In genomic region chr1:233336554-233337442, GRCh38 we compare ENCODE assay signal across 13 cellular contexts. TPM values are rescaled to one million over a fixed set of nuclear protein-coding genes. Genes with fewer than 3 reads are reported as not detected.
DNase-seq lines count a peak whose midpoint lies in the region; ATAC-seq, FAIRE-seq and TF ChIP-seq lines count a peak whose summit lies in the region.
"Had no signal": no experiment of that assay in that cellular context is flagged by ENCODE, and none has a peak within 500 bp of the region (broad histone marks: within the 10 kb centered on the region; RNA-seq: fewer than 3 reads in every experiment).

No MANE protein-coding gene starts in this region.

- no peak overlapping the region for H3K4ac ChIP-seq in H1 (replicated peaks; ENCODE audit: insufficient read length, low read depth, low read length)

- no peak overlapping the region for H4K5ac ChIP-seq in H1 (ENCODE audit: insufficient read length, low read depth, low read length)

- TF ChIP-seq RAD21 in H1 (IDR thresholded peaks at IDR 0.05 in 1 of 2, conservative IDR thresholded peaks at IDR 0.05 in 1 of 2; ENCODE audit: low read depth in 2 of 2, low read length in 2 of 2) = no peak

- no peak overlapping the region for H2BK15ac ChIP-seq in H1 (ENCODE audit: low read length)

- H3K9me3 ChIP-seq in H1 (ENCODE audit: insufficient read depth in 2 of 2, low read depth in 1 of 2, low read length in 1 of 2) = no peaks in the 10 kb centered on the region
- H3K9me3 ChIP-seq: BLaER1 had no signal

- DNase-seq in NCI-H1694 treated with DMSO at 0.1 percent for 48 hours (lab: John Stamatoyannopoulos, UW) (peak; percentile 9), NCI-H1694 (lab: John Stamatoyannopoulos, UW) (no peak), NCI-H69 (lab: John Stamatoyannopoulos, UW) (peak; percentile 54), H1 (ENCODE audit: low read depth in 1 of 2, low spot score in 2 of 2) (no peak)
- DNase-seq: AML-193; CD8-positive, alpha-beta memory T cell; DMS 273 treated with DMSO at 0.1 percent for 48 hours; HCEC 1CT had no signal

- H3K79me1 ChIP-seq in H1 (ENCODE audit: low read depth, low read length) = peaks cover 7% of the 10 kb centered on the region

- peaks cover 0 to 10% (median 5%) of the 10 kb centered on the region in 4 experiments; a peak in 5 of 7 replicates for H3K4me1 ChIP-seq in H1 (replicated peaks in 1 of 4; ENCODE audit: control insufficient read depth in 3 of 4, insufficient read depth in 4 of 4, low read length in 3 of 4)

- H3K56ac ChIP-seq in H1 (replicated peaks; ENCODE audit: insufficient read length, low read depth, low read length) = no peak overlapping the region

- no peak for TF ChIP-seq POLR2A in H1 (IDR thresholded peaks at IDR 0.05; ENCODE audit: control extremely low read depth in 1 of 2, low read depth in 2 of 2, low read length in 2 of 2)

- H3K27me3 ChIP-seq in H1 (replicated peaks in 1 of 4; ENCODE audit: control insufficient read depth in 3 of 4, extremely low read depth in 1 of 4, insufficient read depth in 3 of 4, low read length in 3 of 4) = no peaks in the 10 kb centered on the region
- H3K27me3 ChIP-seq: BLaER1 had no signal

- H4K91ac ChIP-seq in H1 (replicated peaks; ENCODE audit: insufficient read length, low read length) = no peak overlapping the region

- H3K9ac ChIP-seq in H1 (replicated peaks in 1 of 4; ENCODE audit: extremely low read depth in 1 of 4, low read depth in 3 of 4, low read length in 3 of 4) = no peak overlapping the region
- H3K9ac ChIP-seq: BLaER1 had no signal

- TF ChIP-seq CTCF in H1 (IDR thresholded peaks at IDR 0.05; ENCODE audit: control extremely low read depth in 1 of 3, insufficient read depth in 1 of 3, low read depth in 1 of 3, low read length in 3 of 3) = no peak

- no peak overlapping the region for H2AK5ac ChIP-seq in H1 (ENCODE audit: low read depth, low read length)

- H2BK12ac ChIP-seq in H1 (ENCODE audit: low read depth, low read length) = no peak overlapping the region

- ATAC-seq in GM18502 (IDR thresholded peaks at IDR 0.05; ENCODE audit: poor library complexity, unreplicated experiment) (no peak), GM21786 (IDR thresholded peaks at IDR 0.05; ENCODE audit: unreplicated experiment) (no peak), GM18870 (IDR thresholded peaks at IDR 0.05; ENCODE audit: unreplicated experiment) (no peak)

- no peak overlapping the region for H3K27ac ChIP-seq in H1 (ENCODE audit: low read depth, low read length)
- H3K27ac ChIP-seq: 22Rv1, BLaER1 had no signal

- H3K23me2 ChIP-seq in H1 (ENCODE audit: low read depth, low read length) = no peaks in the 10 kb centered on the region; the same call in 1 of the 2 replicates

- no peak overlapping the region for H2AFZ ChIP-seq in H1 (ENCODE audit: low read length)

- H3K4me3 ChIP-seq in H1 (ENCODE audit: extremely low read depth in 1 of 4, insufficient read depth in 2 of 4, low read depth in 3 of 4, low read length in 4 of 4) = no peak overlapping the region
- H3K4me3 ChIP-seq: BLaER1 had no signal

- H3K23ac ChIP-seq in H1 (ENCODE audit: insufficient read length) = no peak overlapping the region

- H3K4me2 ChIP-seq in H1 (ENCODE audit: insufficient read depth in 1 of 2, low read depth in 2 of 2, low read length in 2 of 2) = no peak overlapping the region
- H3K4me2 ChIP-seq: BLaER1 had no signal

- no peak overlapping the region for H2BK120ac ChIP-seq in H1 (replicated peaks; ENCODE audit: low read depth, low read length)

- TF ChIP-seq EP300 in H1 (IDR thresholded peaks at IDR 0.05; ENCODE audit: borderline replicate concordance in 1 of 2, low read depth in 2 of 2, low read length in 2 of 2) = no peak

- no peak overlapping the region for H4K8ac ChIP-seq in H1 (ENCODE audit: extremely low read depth, insufficient read depth, low read length)

- H3K36me3 ChIP-seq in H1 (ENCODE audit: control insufficient read depth in 2 of 4, insufficient read depth in 4 of 4, low read length in 3 of 4) = no peaks in the 10 kb centered on the region
- H3K36me3 ChIP-seq: BLaER1 had no signal

- peaks cover 0 to 82% of the 10 kb centered on the region in 2 experiments; a peak in 2 of 4 replicates for H3K79me2 ChIP-seq in H1 (ENCODE audit: control insufficient read depth in 1 of 2, insufficient read depth in 2 of 2, low read length in 2 of 2)

- no peaks in the 10 kb centered on the region for H4K20me1 ChIP-seq in H1 (replicated peaks in 1 of 2; ENCODE audit: control insufficient read depth in 1 of 2, insufficient read depth in 2 of 2, low read length in 2 of 2)
- H4K20me1 ChIP-seq: BLaER1 had no signal

- POLR2A ChIA-PET in H1 (lab: Charles Lee; ENCODE audit: partially characterized antibody) = no interaction called here

- H3K18ac ChIP-seq in H1 (ENCODE audit: extremely low read depth, low read length) = no peak overlapping the region

- H2BK5ac ChIP-seq in H1 (ENCODE audit: low read depth, low read length) = no peak overlapping the region

- CTCF ChIA-PET in H1 (lab: Charles Lee; ENCODE audit: partially characterized antibody) = interaction anchor here (2.3 kb wide), 1 partner anchor 9 kb away, joined by 6 read pairs; no protein-coding TSS in a partner anchor

- 88% methylated on average over 5 of the region's 5 CpGs; no CpG with 5 or more reads in 1 of the 2 experiments for WGBS in H1 (ENCODE audit: extremely low coverage in 1 of 2, insufficient coverage in 1 of 2, insufficient read length in 1 of 2, insufficient replicate concordance in 2 of 2, low coverage in 1 of 2, low lambda C conversion rate in 2 of 2, missing lambda C conversion rate in 1 of 2), 2 experiments

- no peak overlapping the region for H3K14ac ChIP-seq in H1 (ENCODE audit: insufficient read length)

- FAIRE-seq in H1 (lab: Jason Lieb, UNC) = no peak

- no peak overlapping the region for H2BK20ac ChIP-seq in H1 (ENCODE audit: low read length)

TF ChIP-seq in H1, 55 proteins besides CTCF, POLR2A, EP300 and RAD21:
- TF ChIP-seq CHD1 (IDR thresholded peaks at IDR 0.05; ENCODE audit: low read depth, low read length) = no peak
- peak; percentile 21 for TF ChIP-seq TAF7 (optimal IDR thresholded peaks at IDR 0.05; ENCODE audit: borderline replicate concordance, low read depth, low read length)

RNA-seq across cellular contexts. Expression of gene MAP3K21, which starts 9.3 kb away (rescaled TPM):
- 21.3 and 21.8 TPM in 2 replicates for total RNA-seq in H1 (2021; fragmentation: NEBNext Ultra II Directional; extraction: Animal tissue kit (Norgen Biotek cat#: 25700))
- polyA plus RNA-seq in H1 (2011; rRNA removed) = 15.9 and 21.2 TPM in 2 replicates
- 17.9 TPM for polyA plus RNA-seq in H1 (2011; cell fraction: cytosol; rRNA removed)
- polyA plus RNA-seq in H1 (2011; cell fraction: nucleus; rRNA removed) = 22.2 TPM
- polyA plus RNA-seq in H1 (2012, experiment 1 of 2) = 7.9 to 12.9 TPM (median 10.6 TPM) in 4 replicates
- 1.2 TPM for polyA plus RNA-seq in H1 (2012, experiment 2 of 2)
- 14.3 TPM for polyA plus RNA-seq in H1 (2013, experiment 1 of 2)
- polyA plus RNA-seq in H1 (2013, experiment 2 of 2) = 14.5 TPM
- polyA minus RNA-seq in H1 (2011; rRNA and poly(A)+ RNA removed) = 35.7 and 37.4 TPM in 2 replicates
- polyA minus RNA-seq in H1 (2011; cell fraction: cytosol; rRNA and poly(A)+ RNA removed) = 16.2 TPM
- 25.9 TPM for polyA minus RNA-seq in H1 (2011; cell fraction: nucleus; rRNA and poly(A)+ RNA removed)

RNA-seq across cellular contexts. Expression of gene PCNX2, which starts 41.3 kb away (rescaled TPM):
- 44.1 and 46.1 TPM in 2 replicates for total RNA-seq in H1 (2021; fragmentation: NEBNext Ultra II Directional; extraction: Animal tissue kit (Norgen Biotek cat#: 25700))
- polyA plus RNA-seq in H1 (2011; rRNA removed) = 51.2 and 57.6 TPM in 2 replicates
- 42.6 TPM for polyA plus RNA-seq in H1 (2011; cell fraction: cytosol; rRNA removed)
- 152 TPM for polyA plus RNA-seq in H1 (2011; cell fraction: nucleus; rRNA removed)
- 32.6 to 41.9 TPM (median 40.0 TPM) in 4 replicates for polyA plus RNA-seq in H1 (2012, experiment 1 of 2)
- 12.5 TPM for polyA plus RNA-seq in H1 (2012, experiment 2 of 2)
- 47.6 TPM for polyA plus RNA-seq in H1 (2013, experiment 1 of 2)
- polyA plus RNA-seq in H1 (2013, experiment 2 of 2) = 44.7 TPM
- polyA minus RNA-seq in H1 (2011; rRNA and poly(A)+ RNA removed) = 243 and 250 TPM in 2 replicates
- polyA minus RNA-seq in H1 (2011; cell fraction: cytosol; rRNA and poly(A)+ RNA removed) = 71.0 TPM
- polyA minus RNA-seq in H1 (2011; cell fraction: nucleus; rRNA and poly(A)+ RNA removed) = 298 TPM

Comparison
In these comparisons a context has a peak if more than half of its experiments do, and no peak if none do; other contexts are left out.
1. DNase-seq: peak in NCI-H1694 treated with DMSO at 0.1 percent for 48 hours (single experiment) and NCI-H69 (single experiment); none in NCI-H1694 (single experiment) and H1 (0 of 2).